In genomic region chr16:57734308-57734924, GRCh38 we compare ENCODE assay signal across 9 cellular contexts. TPM values are rescaled to one million over a fixed set of nuclear protein-coding genes. Genes with fewer than 3 reads are reported as not detected.
DNase-seq lines count a peak whose midpoint lies in the region; ATAC-seq and TF ChIP-seq lines count a peak whose summit lies in the region.
"Had no signal": no experiment of that assay in that cellular context is flagged by ENCODE, and none has a peak within 500 bp of the region (broad histone marks: within the 10 kb centered on the region; RNA-seq: fewer than 3 reads in every experiment).

No MANE protein-coding gene starts in this region.

- peak overlapping the region; percentile 59 to 84 for H3K4me3 ChIP-seq in left lung
- H3K4me3 ChIP-seq in thymus (ENCODE audit: low read length) = peak overlapping the region; percentile 70

- no peaks in the 10 kb centered on the region for H3K27me3 Mint-ChIP-seq in activated CD4-positive, alpha-beta T cell treated with anti-CD3 and anti-CD28 coated beads, Interleukin-2, amount 10 ng/mL, durations not matched to agents 24 days and 14 days

- peaks cover 21% of the 10 kb centered on the region for H3K4me1 Mint-ChIP-seq in activated CD4-positive, alpha-beta T cell treated with anti-CD3 and anti-CD28 coated beads, Interleukin-2, amount 10 ng/mL, durations not matched to agents 24 days and 14 days

- ATAC-seq in left lung = no peak

- WGBS in thymus = 58% methylated on average over 20 of the region's 20 CpGs

- peak overlapping the region; percentile 99 for H3K4me3 Mint-ChIP-seq in activated CD4-positive, alpha-beta T cell treated with anti-CD3 and anti-CD28 coated beads, Interleukin-2, amount 10 ng/mL, durations not matched to agents 24 days and 14 days

- peaks cover 19% of the 10 kb centered on the region for H3K36me3 Mint-ChIP-seq in activated CD4-positive, alpha-beta T cell treated with anti-CD3 and anti-CD28 coated beads, Interleukin-2, amount 10 ng/mL, durations not matched to agents 24 days and 14 days (ENCODE audit: low read depth)

- H3K4me1 ChIP-seq in left lung (peaks cover 10 to 29% of the 10 kb centered on the region in 2 donors), thymus (ENCODE audit: control insufficient read depth, insufficient read depth, low read length) (peaks cover 13% of the 10 kb centered on the region)

- TF ChIP-seq CTCF in left lung (IDR thresholded peaks at IDR 0.05) = no peak

- peak overlapping the region; percentile 98 for H3K27ac Mint-ChIP-seq in activated CD4-positive, alpha-beta T cell treated with anti-CD3 and anti-CD28 coated beads, Interleukin-2, amount 10 ng/mL, durations not matched to agents 24 days and 14 days

- H3K9me3 Mint-ChIP-seq in activated CD4-positive, alpha-beta T cell treated with anti-CD3 and anti-CD28 coated beads, Interleukin-2, amount 10 ng/mL, durations not matched to agents 24 days and 14 days = peaks cover 15% of the 10 kb centered on the region

- DNase-seq in activated CD4-positive, alpha-beta T cell treated with anti-CD3 and anti-CD28 coated beads, Interleukin-2, amount 10 ng/mL, durations not matched to agents 24 days and 14 days = no peak
- no peak for DNase-seq in activated CD4-positive, alpha-beta T cell treated with anti-CD3 and anti-CD28 coated beads, Interleukin-2, amount 50 U/mL, for 1 hour
- DNase-seq in left lung = peak in 1 of 2 donors; percentile 31
- DNase-seq in EL = no peak
- DNase-seq in NCI-H1105 (lab: John Stamatoyannopoulos, UW) = no peak
- DNase-seq in NCI-H2081 treated with DMSO at 0.1 percent for 48 hours (lab: John Stamatoyannopoulos, UW) = no peak

- intact Hi-C loops in activated CD4-positive, alpha-beta T cell treated with anti-CD3 and anti-CD28 coated beads, Interleukin-2, amount 10 ng/mL, durations not matched to agents 24 days and 14 days (cut with micrococcal nuclease) = loop anchor here (2.0 to 10.0 kb wide), 7 partner anchors 68 to 430 kb away; partner anchors contain the start of genes CCDC102A, KIFC3, USB1 and ZNF319
- intact Hi-C loops in left lung (cut with DNase I) = no loop called here

- H3K27me3 ChIP-seq in left lung (no peaks in the 10 kb centered on the region), thymus (ENCODE audit: control insufficient read depth, insufficient read depth) (no peaks in the 10 kb centered on the region)

- no peaks in the 10 kb centered on the region for H3K9me3 ChIP-seq in left lung
- H3K9me3 ChIP-seq in thymus (ENCODE audit: control insufficient read depth) = no peaks in the 10 kb centered on the region

- H3K27ac ChIP-seq in angular gyrus (ENCODE audit: low read depth, low read length) = peak overlapping the region; percentile 95
- peak overlapping the region; percentile 74 to 90 for H3K27ac ChIP-seq in left lung
- H3K27ac ChIP-seq in thymus (ENCODE audit: low read depth) = peak overlapping the region; percentile 77

- peaks cover 0 to 4% of the 10 kb centered on the region in 2 donors for H3K36me3 ChIP-seq in left lung
- peaks cover 4% of the 10 kb centered on the region for H3K36me3 ChIP-seq in thymus (ENCODE audit: control insufficient read depth, insufficient read depth)

RNA-seq across cellular contexts. Expression of gene KATNB1, which starts 1.2 kb away (rescaled TPM):
- total RNA-seq in activated CD4-positive, alpha-beta T cell treated with anti-CD3 and anti-CD28 coated beads, Interleukin-2, amount 10 ng/mL, durations not matched to agents 24 days and 14 days = 45.0 and 49.8 TPM in 2 replicates
- total RNA-seq in left lung = 10 to 100 TPM; 16.6 to 20.1 TPM
- polyA plus RNA-seq in thymus = 13.3 TPM

RNA-seq across cellular contexts. Expression of gene DRC7, which starts 39.8 kb away (rescaled TPM):
- 0.09 TPM in 1 of 2 replicates, not detected in the other for total RNA-seq in activated CD4-positive, alpha-beta T cell treated with anti-CD3 and anti-CD28 coated beads, Interleukin-2, amount 10 ng/mL, durations not matched to agents 24 days and 14 days
- total RNA-seq in left lung = 1 to 10 TPM in 1 of 2 donors, under 1 TPM in 1; 0.52 to 3.8 TPM
- 0.32 TPM for polyA plus RNA-seq in thymus
- total RNA-seq: Daoy had no signal
